ENCODE assay signal across 28 cellular contexts in genomic region chr12:19880724-19881123, GRCh38.
"Had no signal": no experiment of that assay in that cellular context is flagged by ENCODE, and none has a peak within 500 bp of the region (broad histone marks: within the 10 kb centered on the region; RNA-seq: fewer than 3 reads in every experiment).

No MANE protein-coding gene starts in this region.

- H3K27ac Mint-ChIP-seq: activated CD4-positive, alpha-beta memory T cell treated with anti-CD3 and anti-CD28 coated beads for 36 hours; activated CD4-positive, alpha-beta T cell treated with anti-CD3 and anti-CD28 coated beads for 36 hours; activated CD4-positive, alpha-beta T cell treated with anti-CD3 and anti-CD28 coated beads, Interleukin-2, amount 10 ng/mL, durations not matched to agents 24 days and 14 days; activated CD8-positive, alpha-beta memory T cell treated with anti-CD3 and anti-CD28 coated beads, Interleukin-2, amount 10 ng/mL, durations not matched to agents 7 days and 5 days; activated CD8-positive, alpha-beta T cell treated with anti-CD3 and anti-CD28 coated beads, Interleukin-2, amount 10 ng/mL, durations not matched to agents 7 days and 5 days; activated naive CD4-positive, alpha-beta T cell treated with anti-CD3 and anti-CD28 coated beads for 36 hours; activated naive CD4-positive, alpha-beta T cell treated with anti-CD3 and anti-CD28 coated beads, Interleukin-2, amount 50 U/mL, for 24 hours; activated naive CD8-positive, alpha-beta T cell treated with anti-CD3 and anti-CD28 coated beads for 36 hours; activated naive CD8-positive, alpha-beta T cell treated with anti-CD3 and anti-CD28 coated beads, Interleukin-2, amount 50 U/mL, for 24 hours; activated T-helper 1 cell treated with anti-CD3 and anti-CD28 coated beads, Interleukin-12 subunit alpha, Interleukin-12 subunit beta, Interleukin-2, Interleukin-4 antibody, amounts not matched to agents 30 ng/mL and 10 ng/mL and 1 ng/mL, durations not matched to agents 14 hours and 24 hours and 36 hours; activated T-helper 2 cell treated with anti-CD3 and anti-CD28 coated beads, Interferon-gamma antibody, Interleukin-2, Interleukin-4, amounts not matched to agents 10 μg/mL and 5 μg/mL and 100 μg/mL, durations not matched to agents 14 hours and 24 hours and 36 hours had no signal

- H3K27me3 Mint-ChIP-seq: activated CD4-positive, alpha-beta memory T cell treated with anti-CD3 and anti-CD28 coated beads for 36 hours; activated CD4-positive, alpha-beta T cell treated with anti-CD3 and anti-CD28 coated beads for 36 hours; activated CD4-positive, alpha-beta T cell treated with anti-CD3 and anti-CD28 coated beads, Interleukin-2, amount 10 ng/mL, durations not matched to agents 24 days and 14 days; activated naive CD4-positive, alpha-beta T cell treated with anti-CD3 and anti-CD28 coated beads, Interleukin-2, amount 50 U/mL, for 24 hours; activated naive CD8-positive, alpha-beta T cell treated with anti-CD3 and anti-CD28 coated beads, Interleukin-2, amount 50 U/mL, for 24 hours had no signal

- H3K36me3 Mint-ChIP-seq: activated CD4-positive, alpha-beta memory T cell treated with anti-CD3 and anti-CD28 coated beads for 36 hours; activated CD8-positive, alpha-beta memory T cell treated with anti-CD3 and anti-CD28 coated beads, Interleukin-2, amount 10 ng/mL, durations not matched to agents 7 days and 5 days; activated naive CD4-positive, alpha-beta T cell treated with anti-CD3 and anti-CD28 coated beads, Interleukin-2, amount 50 U/mL, for 24 hours; activated naive CD8-positive, alpha-beta T cell treated with anti-CD3 and anti-CD28 coated beads for 36 hours had no signal

- H3K27me3 ChIP-seq: adrenal gland, body of pancreas, colonic mucosa, foreskin keratinocyte, gastrocnemius medialis, heart left ventricle had no signal

- H3K4me3 ChIP-seq: adrenal gland, body of pancreas, colonic mucosa, gastrocnemius medialis, heart left ventricle had no signal

- H3K4me1 ChIP-seq: adrenal gland, body of pancreas, colonic mucosa, foreskin keratinocyte had no signal

- H3K27ac ChIP-seq: adrenal gland, body of pancreas, colonic mucosa, foreskin keratinocyte, gastrocnemius medialis, heart left ventricle had no signal

- H3K4me1 Mint-ChIP-seq: activated CD4-positive, alpha-beta T cell treated with anti-CD3 and anti-CD28 coated beads for 36 hours; activated CD4-positive, alpha-beta T cell treated with anti-CD3 and anti-CD28 coated beads, Interleukin-2, amount 10 ng/mL, durations not matched to agents 24 days and 14 days; activated CD8-positive, alpha-beta memory T cell treated with anti-CD3 and anti-CD28 coated beads, Interleukin-2, amount 10 ng/mL, durations not matched to agents 7 days and 5 days; activated naive CD4-positive, alpha-beta T cell treated with anti-CD3 and anti-CD28 coated beads, Interleukin-2, amount 50 U/mL, for 24 hours; activated naive CD8-positive, alpha-beta T cell treated with anti-CD3 and anti-CD28 coated beads for 36 hours; activated naive CD8-positive, alpha-beta T cell treated with anti-CD3 and anti-CD28 coated beads, Interleukin-2, amount 50 U/mL, for 24 hours had no signal

- H3K4me3 Mint-ChIP-seq: activated CD4-positive, alpha-beta memory T cell treated with anti-CD3 and anti-CD28 coated beads for 36 hours; activated CD4-positive, alpha-beta T cell treated with anti-CD3 and anti-CD28 coated beads for 36 hours; activated CD4-positive, alpha-beta T cell treated with anti-CD3 and anti-CD28 coated beads, Interleukin-2, amount 10 ng/mL, durations not matched to agents 24 days and 14 days; activated CD8-positive, alpha-beta memory T cell treated with anti-CD3 and anti-CD28 coated beads, Interleukin-2, amount 10 ng/mL, durations not matched to agents 7 days and 5 days; activated CD8-positive, alpha-beta T cell treated with anti-CD3 and anti-CD28 coated beads, Interleukin-2, amount 10 ng/mL, durations not matched to agents 7 days and 5 days; activated naive CD4-positive, alpha-beta T cell treated with anti-CD3 and anti-CD28 coated beads for 36 hours; activated naive CD4-positive, alpha-beta T cell treated with anti-CD3 and anti-CD28 coated beads, Interleukin-2, amount 50 U/mL, for 24 hours; activated naive CD8-positive, alpha-beta T cell treated with anti-CD3 and anti-CD28 coated beads for 36 hours; activated naive CD8-positive, alpha-beta T cell treated with anti-CD3 and anti-CD28 coated beads, Interleukin-2, amount 50 U/mL, for 24 hours; activated T-helper 1 cell treated with anti-CD3 and anti-CD28 coated beads, Interleukin-12 subunit alpha, Interleukin-12 subunit beta, Interleukin-2, Interleukin-4 antibody, amounts not matched to agents 30 ng/mL and 10 ng/mL and 1 ng/mL, durations not matched to agents 14 hours and 24 hours and 36 hours had no signal

- FAIRE-seq: endometrium had no signal

- H3K9me3 Mint-ChIP-seq: activated CD4-positive, alpha-beta memory T cell treated with anti-CD3 and anti-CD28 coated beads for 36 hours; activated CD4-positive, alpha-beta T cell treated with anti-CD3 and anti-CD28 coated beads, Interleukin-2, amount 10 ng/mL, durations not matched to agents 24 days and 14 days; activated naive CD8-positive, alpha-beta T cell treated with anti-CD3 and anti-CD28 coated beads for 36 hours; activated T-helper 1 cell treated with anti-CD3 and anti-CD28 coated beads, Interleukin-12 subunit alpha, Interleukin-12 subunit beta, Interleukin-2, Interleukin-4 antibody, amounts not matched to agents 30 ng/mL and 10 ng/mL and 1 ng/mL, durations not matched to agents 14 hours and 24 hours and 36 hours; activated T-helper 2 cell treated with anti-CD3 and anti-CD28 coated beads, Interferon-gamma antibody, Interleukin-2, Interleukin-4, amounts not matched to agents 10 μg/mL and 5 μg/mL and 100 μg/mL, durations not matched to agents 14 hours and 24 hours and 36 hours had no signal

- H3K9me3 ChIP-seq: adrenal gland, body of pancreas, colonic mucosa, gastrocnemius medialis had no signal

- H3K36me3 ChIP-seq: adrenal gland, colonic mucosa, gastrocnemius medialis, heart left ventricle had no signal

- DNase-seq: activated CD4-positive, alpha-beta memory T cell treated with anti-CD3 and anti-CD28 coated beads for 36 hours; activated CD4-positive, alpha-beta T cell treated with anti-CD3 and anti-CD28 coated beads for 36 hours; activated CD4-positive, alpha-beta T cell treated with anti-CD3 and anti-CD28 coated beads, Interleukin-2, amount 10 ng/mL, durations not matched to agents 24 days and 14 days; activated CD4-positive, CD25-positive, alpha-beta regulatory T cell; activated CD4-positive, CD25-positive, alpha-beta regulatory T cell treated with anti-CD3 and anti-CD28 coated beads, Interleukin-2, amount 50 U/mL, for 72 hours; activated CD8-positive, alpha-beta memory T cell treated with anti-CD3 and anti-CD28 coated beads, Interleukin-2, amount 10 ng/mL, durations not matched to agents 7 days and 5 days; activated CD8-positive, alpha-beta memory T cell treated with anti-CD3 and anti-CD28 coated beads, Interleukin-2, amount 50 U/mL, for 4 hours; activated CD8-positive, alpha-beta T cell treated with anti-CD3 and anti-CD28 coated beads, Interleukin-2, amount 10 ng/mL, durations not matched to agents 7 days and 5 days; activated effector memory CD4-positive, alpha-beta T cell treated with anti-CD3 and anti-CD28 coated beads, Interleukin-2, amount 50 U/mL, for 16 hours; activated naive CD4-positive, alpha-beta T cell treated with anti-CD3 and anti-CD28 coated beads for 36 hours; activated naive CD8-positive, alpha-beta T cell treated with anti-CD3 and anti-CD28 coated beads for 36 hours; activated naive CD8-positive, alpha-beta T cell treated with anti-CD3 and anti-CD28 coated beads, Interleukin-2, amount 50 U/mL, for 24 hours; activated T-cell treated with anti-CD3 and anti-CD28 coated beads, Interleukin-2, amount 50 U/mL, for 1 hour; activated T-cell treated with anti-CD3 and anti-CD28 coated beads, Interleukin-2, amount 50 U/mL, for 48 hours; adrenal gland; body of pancreas; caudate nucleus; colonic mucosa; effector CD8-positive, alpha-beta T cell; foreskin keratinocyte; gastrocnemius medialis; glutamatergic neuron; heart left ventricle; T-helper 2 cell had no signal
